In the genomic region with DNA sequence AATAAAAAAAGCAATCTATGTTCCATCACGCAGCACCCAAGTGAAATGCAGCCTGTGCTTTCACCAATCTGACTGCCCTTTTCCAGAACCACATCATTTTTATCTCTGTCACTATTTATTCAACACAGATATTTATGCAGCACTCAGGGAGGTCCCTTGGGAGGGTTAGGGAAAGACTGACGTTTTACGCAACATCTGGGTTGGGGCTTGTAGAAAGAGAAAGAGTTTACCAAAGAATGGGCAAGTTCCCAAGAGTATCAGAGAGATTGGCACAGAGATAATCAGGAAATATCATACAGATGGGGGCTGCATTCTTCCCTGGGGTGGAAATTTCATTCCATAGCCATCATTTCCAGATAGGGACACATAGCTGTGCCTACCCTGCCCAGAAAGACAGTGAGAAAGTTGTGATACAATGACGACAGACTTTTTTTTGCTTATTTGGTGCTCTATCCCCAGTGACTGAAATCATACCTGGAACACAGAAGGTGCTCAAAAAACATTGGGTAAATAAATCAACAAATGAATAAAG, we compare ENCODE assay signal across 19 cellular contexts.
"Had no signal": no experiment of that assay in that cellular context is flagged by ENCODE, and none has a peak within 500 bp of the region (broad histone marks: within the 10 kb centered on the region; RNA-seq: fewer than 3 reads in every experiment).

No MANE protein-coding gene starts in this region.

- H3K27ac ChIP-seq: foreskin keratinocyte, left lung, neural progenitor cell, pancreas, stomach had no signal

- ATAC-seq: foreskin keratinocyte; left lung; natural killer cell treated with Interleukin-12 subunit alpha and Interleukin-12 subunit beta and Interleukin-15 and Interleukin-18, amount 100 ng/mL, for 72 hours; pancreas; right cardiac atrium had no signal

- DNase-seq: dermis blood vessel endothelial cell; endodermal cell; erythroblast; foreskin keratinocyte; immature natural killer cell; left lung; mesenchymal stem cell; midbrain; nucleus accumbens; pancreas; right cardiac atrium; small intestine; stimulated activated CD4-positive, alpha-beta T cell treated with anti-CD3 and anti-CD28 coated beads, Interleukin-12 subunit alpha, Interleukin-12 subunit beta, amount 100 ng/mL, for 4 hours; stimulated activated naive CD4-positive, alpha-beta T cell; stomach; trophoblast cell had no signal

- H3K4me1 ChIP-seq: foreskin keratinocyte, left lung, neural progenitor cell, pancreas, stomach had no signal

- H3K9me3 ChIP-seq: pancreas had no signal

- H3K27me3 ChIP-seq: foreskin keratinocyte, left lung, neural progenitor cell, pancreas, stomach had no signal

- H3K4me3 ChIP-seq: left lung, lung, neural progenitor cell, pancreas, stomach had no signal

- H3K36me3 ChIP-seq: left lung, neural progenitor cell, pancreas, stomach had no signal
